ENCODE assay signal across 15 cellular contexts in genomic region chr14:52003324-52003723, GRCh38. TPM values are rescaled to one million over a fixed set of nuclear protein-coding genes. Genes with fewer than 3 reads are reported as not detected.
DNase-seq lines count a peak whose midpoint lies in the region; ATAC-seq, FAIRE-seq and TF ChIP-seq lines count a peak whose summit lies in the region.
"Had no signal": no experiment of that assay in that cellular context is flagged by ENCODE, and none has a peak within 500 bp of the region (broad histone marks: within the 10 kb centered on the region; RNA-seq: fewer than 3 reads in every experiment).

No MANE protein-coding gene starts in this region.

- H3K4me1 ChIP-seq in left ventricle myocardium inferior (peaks cover 92% of the 10 kb centered on the region), prostate gland (replicated peaks) (no peaks in the 10 kb centered on the region)

- TF ChIP-seq CTCF in choroid plexus epithelial cell (conservative IDR thresholded peaks at IDR 0.05; ENCODE audit: low read depth, low read length) (no peak), left ventricle myocardium inferior (IDR thresholded peaks at IDR 0.05; ENCODE audit: borderline replicate concordance) (no peak), prostate gland (IDR thresholded peaks at IDR 0.05) (no peak), lower leg skin (IDR thresholded peaks at IDR 0.05) (no peak)

- intact Hi-C loops in left ventricle myocardium inferior (cut with micrococcal nuclease) (no loop called here), prostate gland (cut with DNase I) (no loop called here), lower leg skin (cut with DNase I; ENCODE audit: low total_unique reads) (no loop called here)

- no peak for DNase-seq in GM12891 (ENCODE audit: insufficient read length, low spot score)
- peak; percentile 95 for DNase-seq in choroid plexus epithelial cell (ENCODE audit: low read depth)
- no peak for DNase-seq in left ventricle myocardium inferior
- no peak for DNase-seq in prostate gland (ENCODE audit: low spot score)
- DNase-seq in nucleus accumbens (lab: John Stamatoyannopoulos, UW) = no peak
- no peak for DNase-seq in stimulated activated CD4-positive, alpha-beta T cell treated with anti-CD3 and anti-CD28 coated beads, Interleukin-2, amount 100 ng/mL, for 24 hours
- DNase-seq in lower leg skin (ENCODE audit: low spot score in 2 of 2) = no peak
- DNase-seq: activated CD8-positive, alpha-beta T cell treated with anti-CD3 and anti-CD28 coated beads, Interleukin-2, amount 10 ng/mL, durations not matched to agents 7 days and 5 days; amniotic stem cell; cortex of kidney; small intestine; stimulated activated naive B cell treated with anti-CD40 and anti-IgM and Interleukin-4, amounts not matched to agents 10 μg/mL and 1 μg/mL and 100 μg/mL, for 72 hours; SW 1271 had no signal

- H3K9me3 ChIP-seq in left ventricle myocardium inferior (replicated peaks) = no peaks in the 10 kb centered on the region
- no peaks in the 10 kb centered on the region for H3K9me3 ChIP-seq in prostate gland

- peak; percentile 35 for FAIRE-seq in GM12891 (lab: Jason Lieb, UNC)
- FAIRE-seq: RCC 7860, small intestine had no signal

- peak overlapping the region; percentile 89 for H3K27ac ChIP-seq in left ventricle myocardium inferior (replicated peaks)
- peak overlapping the region; percentile 72 to 84 for H3K27ac ChIP-seq in prostate gland

- peaks cover 88% of the 10 kb centered on the region for H3K36me3 ChIP-seq in left ventricle myocardium inferior
- no peaks in the 10 kb centered on the region for H3K36me3 ChIP-seq in prostate gland

- no peak for TF ChIP-seq POLR2A in GM12891 (IDR thresholded peaks at IDR 0.05; ENCODE audit: low read depth, low read length)
- TF ChIP-seq POLR2A in prostate gland (IDR thresholded peaks at IDR 0.05) = no peak
- no peak for TF ChIP-seq POLR2A in lower leg skin (IDR thresholded peaks at IDR 0.05)

- H3K4me3 ChIP-seq in choroid plexus epithelial cell (ENCODE audit: low read depth, low read length) (no peak overlapping the region), left ventricle myocardium inferior (no peak overlapping the region), prostate gland (no peak overlapping the region), lower leg skin (ENCODE audit: low read depth, poor library complexity, severe bottlenecking) (no peak overlapping the region)

- WGBS in prostate gland = 22% methylated on average over 3 of the region's 3 CpGs
- 54 to 66% methylated on average over 3 of the region's 3 CpGs for WGBS in lower leg skin, 2 donors

- no peak for ATAC-seq in HG03457 (IDR thresholded peaks at IDR 0.05; ENCODE audit: unreplicated experiment)
- ATAC-seq: activated CD8-positive, alpha-beta T cell treated with anti-CD3 and anti-CD28 coated beads, Interleukin-2, amount 10 ng/mL, durations not matched to agents 7 days and 5 days; stimulated activated naive B cell treated with anti-CD40 and anti-IgM and Interleukin-4, amounts not matched to agents 10 μg/mL and 1 μg/mL and 100 μg/mL, for 72 hours had no signal

- H3K27me3 ChIP-seq in left ventricle myocardium inferior (ENCODE audit: low read depth) (no peaks in the 10 kb centered on the region), prostate gland (replicated peaks; ENCODE audit: insufficient read depth) (no peaks in the 10 kb centered on the region)

TF ChIP-seq in GM12891, 5 proteins besides CTCF, POLR2A, EP300 and RAD21:
- TF ChIP-seq SPI1 (IDR thresholded peaks at IDR 0.05; ENCODE audit: low read depth, low read length) = no peak
- TF ChIP-seq PAX5 (IDR thresholded peaks at IDR 0.05; ENCODE audit: insufficient read depth, low read length, severe bottlenecking) = no peak
- no peak for TF ChIP-seq POU2F2 (IDR thresholded peaks at IDR 0.05; ENCODE audit: low read depth, low read length)
- TF ChIP-seq POLR2AphosphoS5 (IDR thresholded peaks at IDR 0.05; ENCODE audit: low read depth, low read length) = no peak
- TF ChIP-seq TAF1 (IDR thresholded peaks at IDR 0.05; ENCODE audit: low read depth, low read length) = no peak
TF ChIP-seq in GM12891: peak in this region for 0.

RNA-seq across cellular contexts. Expression of gene RTRAF, which starts 14.0 kb away (rescaled TPM):
- polyA plus RNA-seq in GM12891 (2012; ENCODE audit: low read depth, missing spikeins) = 338 TPM
- total RNA-seq in left ventricle myocardium inferior (237 TPM), prostate gland (100 to 1,000 TPM in 1 of 2 donors, 10 to 100 TPM in 1; 62.6 to 105 TPM), lower leg skin (10 to 100 TPM; 32.5 to 48.0 (median 40.6) TPM)
